ENCODE assay signal across 20 cellular contexts in the genomic region with DNA sequence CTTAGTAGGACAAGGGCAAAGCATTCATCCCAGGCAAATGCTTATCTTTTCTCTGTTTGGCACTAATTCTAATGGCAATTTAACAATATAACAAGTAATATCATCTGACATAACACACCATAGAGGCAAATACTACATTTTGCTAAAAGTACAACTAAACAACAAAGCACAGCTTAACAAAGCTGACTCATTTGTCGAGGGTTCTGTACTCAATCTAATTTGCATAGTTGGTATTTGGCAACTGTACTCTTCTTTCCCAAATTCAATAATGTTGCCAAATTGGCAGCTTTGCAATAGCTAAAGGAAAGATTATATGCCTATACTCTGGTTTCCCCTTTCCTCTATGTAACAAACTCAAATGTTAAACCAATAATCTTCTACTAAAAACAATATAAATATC.
DNase-seq lines count a peak whose midpoint lies in the region; TF ChIP-seq lines count a peak whose summit lies in the region.
"Had no signal": no experiment of that assay in that cellular context is flagged by ENCODE, and none has a peak within 500 bp of the region (broad histone marks: within the 10 kb centered on the region; RNA-seq: fewer than 3 reads in every experiment).

No MANE protein-coding gene starts in this region.

- H3K9ac ChIP-seq in mesendoderm (ENCODE audit: low read length): no peak overlapping the region
- H3K9ac ChIP-seq: GM23248 had no signal

- H3K4me3 ChIP-seq in tibial nerve (no peak overlapping the region), mesendoderm (ENCODE audit: low read length) (no peak overlapping the region)
- H3K4me3 ChIP-seq: A549, GM23248 had no signal

- no peak overlapping the region for H2AK5ac ChIP-seq in mesendoderm (ENCODE audit: low read length)

- DNase-seq in Ammon's horn (ENCODE audit: low spot score) (peak; percentile 24), astrocyte of the hippocampus (ENCODE audit: low read depth, low spot score) (peak; percentile 48), fibroblast of gingiva (ENCODE audit: low read depth) (peak; percentile 61), neural crest cell (ENCODE audit: low read depth, low spot score) (no peak), tibial nerve (ENCODE audit: low spot score in 2 of 2) (no peak), progenitor cell of endocrine pancreas (ENCODE audit: low spot score, unreplicated experiment) (no peak), mesendoderm (no peak)
- DNase-seq: 8988T; ACHN; AML-193; C1 segment of cervical spinal cord; Calu3; CD4-positive, alpha-beta memory T cell; COR-L47; DMS53; DMS79 treated with DMSO at 0.1 percent for 48 hours; GM23248; H7; HCEC 1CT had no signal

- H3K4me1 Mint-ChIP-seq in neural crest cell: peaks cover 31% of the 10 kb centered on the region
- H3K4me1 Mint-ChIP-seq in progenitor cell of endocrine pancreas (ENCODE audit: low read depth): no peaks in the 10 kb centered on the region
- H3K4me1 Mint-ChIP-seq: CD4-positive, alpha-beta memory T cell had no signal

- no peaks in the 10 kb centered on the region for H3K36me3 ChIP-seq in tibial nerve
- H3K36me3 ChIP-seq in mesendoderm (ENCODE audit: control insufficient read depth, insufficient read depth, low read length): no peaks in the 10 kb centered on the region

- H4K8ac ChIP-seq in mesendoderm (ENCODE audit: low read depth, low read length): no peak overlapping the region

- TF ChIP-seq EP300 in tibial nerve (IDR thresholded peaks at IDR 0.05): no peak

- H3K27me3 ChIP-seq in tibial nerve (no peaks in the 10 kb centered on the region), mesendoderm (ENCODE audit: insufficient read depth, low read length, poor library complexity) (no peaks in the 10 kb centered on the region)

- H3K56ac ChIP-seq in mesendoderm (ENCODE audit: low read length): no peak overlapping the region

- no peak for TF ChIP-seq POLR2A in tibial nerve (IDR thresholded peaks at IDR 0.05)

- H3K4me1 ChIP-seq in tibial nerve: no peaks in the 10 kb centered on the region
- no peaks in the 10 kb centered on the region for H3K4me1 ChIP-seq in mesendoderm (ENCODE audit: control insufficient read depth, low read depth, low read length)
- H3K4me1 ChIP-seq: A549 had no signal

- H3K27ac ChIP-seq in tibial nerve: no peak overlapping the region
- no peak overlapping the region for H3K27ac ChIP-seq in mesendoderm (ENCODE audit: low read depth, low read length)
- H3K27ac ChIP-seq: A549, GM23248 had no signal

- no peaks in the 10 kb centered on the region for H3K9me3 ChIP-seq in tibial nerve
- H3K9me3 ChIP-seq: A549 had no signal

- H3K4me3 Mint-ChIP-seq in neural crest cell (no peak overlapping the region), progenitor cell of endocrine pancreas (ENCODE audit: low read depth) (no peak overlapping the region)
- H3K4me3 Mint-ChIP-seq: CD4-positive, alpha-beta memory T cell had no signal

- no peak overlapping the region for H2BK15ac ChIP-seq in mesendoderm (replicated peaks; ENCODE audit: low read depth)

- H3K4me2 ChIP-seq in mesendoderm (ENCODE audit: low read length): no peak overlapping the region
- H3K4me2 ChIP-seq: A549 had no signal

- H3K23ac ChIP-seq in mesendoderm (ENCODE audit: low read length): no peak overlapping the region

- H3K9me3 Mint-ChIP-seq in neural crest cell (peaks cover 11% of the 10 kb centered on the region), progenitor cell of endocrine pancreas (ENCODE audit: low read depth) (peaks cover 12% of the 10 kb centered on the region)

- H3K27ac Mint-ChIP-seq in neural crest cell (ENCODE audit: unreplicated experiment) (peak overlapping the region; percentile 59), progenitor cell of endocrine pancreas (no peak overlapping the region)
- H3K27ac Mint-ChIP-seq: CD4-positive, alpha-beta memory T cell had no signal

- no peak overlapping the region for H3K4ac ChIP-seq in mesendoderm (ENCODE audit: low read depth, low read length)

- H3K79me1 ChIP-seq in mesendoderm (ENCODE audit: low read length): no peaks in the 10 kb centered on the region

- H3K36me3 Mint-ChIP-seq in neural crest cell (ENCODE audit: low read depth): peaks cover 7% of the 10 kb centered on the region
- H3K36me3 Mint-ChIP-seq in progenitor cell of endocrine pancreas (ENCODE audit: insufficient read depth): no peaks in the 10 kb centered on the region
- H3K36me3 Mint-ChIP-seq: CD4-positive, alpha-beta memory T cell had no signal

- no peaks in the 10 kb centered on the region for H3K27me3 Mint-ChIP-seq in neural crest cell (ENCODE audit: low read depth)
- no peaks in the 10 kb centered on the region for H3K27me3 Mint-ChIP-seq in progenitor cell of endocrine pancreas
- H3K27me3 Mint-ChIP-seq: CD4-positive, alpha-beta memory T cell had no signal

- no peak overlapping the region for H2BK120ac ChIP-seq in mesendoderm (ENCODE audit: low read depth, low read length)

- TF ChIP-seq CTCF in neural crest cell (conservative IDR thresholded peaks at IDR 0.05) (no peak), tibial nerve (IDR thresholded peaks at IDR 0.05) (no peak), progenitor cell of endocrine pancreas (IDR thresholded peaks at IDR 0.05; ENCODE audit: unreplicated experiment) (no peak)

- H4K5ac ChIP-seq in mesendoderm (ENCODE audit: low read length): no peak overlapping the region

- no peak overlapping the region for H3K18ac ChIP-seq in mesendoderm (ENCODE audit: low read length)

- WGBS in tibial nerve, 2 donors: 41 to 42% methylated on average over 1 of the region's 1 CpG
- no CpG with 5 or more reads among the region's 1 CpG for WGBS in mesendoderm (ENCODE audit: extremely low coverage, insufficient coverage, low lambda C conversion rate)

- no peaks in the 10 kb centered on the region for H3K79me2 ChIP-seq in mesendoderm (ENCODE audit: control insufficient read depth, insufficient read depth, low read length)

- H2BK5ac ChIP-seq in mesendoderm (ENCODE audit: low read length): no peak overlapping the region

Comparison
In these comparisons a context has a peak if more than half of its experiments do, and no peak if none do; other contexts are left out.
1. DNase-seq: peak in Ammon's horn (single experiment), astrocyte of the hippocampus (single experiment) and fibroblast of gingiva (single experiment); none in neural crest cell (single experiment), tibial nerve (0 of 2), progenitor cell of endocrine pancreas (single experiment) and mesendoderm (single experiment).